In the genomic region with DNA sequence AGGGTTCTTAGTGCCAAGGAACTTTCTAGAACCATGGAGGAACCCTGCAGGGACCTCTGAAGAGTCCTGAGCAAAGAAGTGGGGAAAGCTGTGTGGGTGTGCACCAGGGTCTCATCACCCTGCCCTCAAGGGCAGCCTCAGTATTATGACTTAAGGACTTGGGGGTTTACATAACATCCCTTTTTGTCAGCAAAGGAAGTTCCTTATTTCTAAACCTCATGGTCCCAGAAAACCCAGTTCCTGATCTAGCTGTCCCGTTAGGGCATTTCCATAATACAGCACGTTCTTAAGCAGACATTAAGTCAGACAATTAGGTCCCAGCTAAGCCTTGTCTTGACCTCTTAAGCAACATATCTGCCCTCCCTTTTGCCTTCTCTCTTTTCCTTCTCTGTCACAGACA, we compare ENCODE assay signal across 19 cellular contexts. TPM values are rescaled to one million over a fixed set of nuclear protein-coding genes. Genes with fewer than 3 reads are reported as not detected.
DNase-seq lines count a peak whose midpoint lies in the region; ATAC-seq, FAIRE-seq and TF ChIP-seq lines count a peak whose summit lies in the region.
"Had no signal": no experiment of that assay in that cellular context is flagged by ENCODE, and none has a peak within 500 bp of the region (broad histone marks: within the 10 kb centered on the region; RNA-seq: fewer than 3 reads in every experiment).

No MANE protein-coding gene starts in this region.

- no peak for TF ChIP-seq EP300 in sigmoid colon (IDR thresholded peaks at IDR 0.05)

- TF ChIP-seq POLR2A in GM12892 (IDR thresholded peaks at IDR 0.05; ENCODE audit: low read depth, low read length) (no peak), sigmoid colon (IDR thresholded peaks at IDR 0.05) (no peak)

- DNase-seq in GM12892 (ENCODE audit: insufficient read length) (no peak), SKM-1 (lab: John Stamatoyannopoulos, UW; ENCODE audit: unreplicated experiment) (peak; percentile 8), left ventricle myocardium superior (no peak), sigmoid colon (no peak), NCI-H82 (lab: John Stamatoyannopoulos, UW) (no peak), HPDE6-E6E7 (ENCODE audit: extremely low spot score) (no peak)
- DNase-seq: activated naive CD4-positive, alpha-beta T cell treated with Interleukin-2 at 50 U/mL for 16 hours; colonic mucosa; immature natural killer cell; NCI-H1694; occipital lobe; stimulated activated CD4-positive, alpha-beta T cell treated with anti-CD3 and anti-CD28 coated beads, Interleukin-12 subunit alpha, Interleukin-12 subunit beta, amount 100 ng/mL, for 4 hours; stimulated activated naive CD8-positive, alpha-beta T cell treated with anti-CD3 and anti-CD28 coated beads, Interleukin-15, amount 100 ng/mL, for 72 hours; T-helper 17 cell had no signal

- H3K9me3 ChIP-seq in sigmoid colon = no peaks in the 10 kb centered on the region
- H3K9me3 ChIP-seq: ascending aorta, colonic mucosa had no signal

- no peaks in the 10 kb centered on the region for H3K27me3 ChIP-seq in sigmoid colon
- H3K27me3 ChIP-seq: ascending aorta, colonic mucosa had no signal

- intact Hi-C loops in left ventricle myocardium superior (cut with micrococcal nuclease) = no loop called here
- intact Hi-C loops in sigmoid colon (cut with DNase I) = loop anchor here (5.0 kb wide), 1 partner anchor 38 kb away; no protein-coding TSS in a partner anchor

- no peaks in the 10 kb centered on the region for H3K36me3 ChIP-seq in sigmoid colon
- H3K36me3 ChIP-seq: ascending aorta, colonic mucosa had no signal

- peak overlapping the region; percentile 54 to 81 (median 72) for H3K27ac ChIP-seq in sigmoid colon
- H3K27ac ChIP-seq: colonic mucosa, epithelial cell of prostate, KMS-11 had no signal

- H3K4me3 ChIP-seq in sigmoid colon = no peak overlapping the region
- H3K4me3 ChIP-seq: ascending aorta, colonic mucosa had no signal

- no peak for TF ChIP-seq CTCF in sigmoid colon (IDR thresholded peaks at IDR 0.05)

- WGBS in sigmoid colon, 2 donors = 61 to 88% methylated on average over 2 of the region's 2 CpGs

- peaks cover 0 to 95% (median 80%) of the 10 kb centered on the region in 4 donors for H3K4me1 ChIP-seq in sigmoid colon
- H3K4me1 ChIP-seq: ascending aorta, colonic mucosa had no signal

- ATAC-seq in left ventricle myocardium superior (peak; percentile 56), GM18873 (IDR thresholded peaks at IDR 0.05; ENCODE audit: low FRiP score, unreplicated experiment) (no peak), GM18498 (IDR thresholded peaks at IDR 0.05; ENCODE audit: unreplicated experiment) (no peak)
- ATAC-seq: stimulated activated naive CD8-positive, alpha-beta T cell treated with anti-CD3 and anti-CD28 coated beads, Interleukin-15, amount 100 ng/mL, for 72 hours; T-helper 17 cell had no signal

- peak; percentile 71 for FAIRE-seq in GM12892 (lab: Jason Lieb, UNC)

RNA-seq across cellular contexts. Expression of a gene that starts 57.3 kb away (rescaled TPM):
- 26.7 TPM for polyA plus RNA-seq in GM12892 (2012; ENCODE audit: missing spikeins)
- total RNA-seq in left ventricle myocardium superior = 10.2 TPM
- total RNA-seq in sigmoid colon = 10 to 100 TPM; 78.1 to 92.5 (median 84.4) TPM
- polyA plus RNA-seq in sigmoid colon = 1 to 10 TPM; 4.8 to 7.1 (median 5.5) TPM
